Comparison of ENCODE assay signal across 8 cellular contexts in genomic region chr2:234291765-234292204, GRCh38.
DNase-seq lines count a peak whose midpoint lies in the region; ATAC-seq and TF ChIP-seq lines count a peak whose summit lies in the region.

No MANE protein-coding gene starts in this region.

- CTCF ChIA-PET in CD4-positive, alpha-beta memory T cell (lab: Charles Lee; ENCODE audit: partially characterized antibody) = interaction anchor here (0.6 to 10.6 kb wide), 20 partner anchors 8 to 259 kb away, joined by 3 to 163 read pairs (median 12); partner anchors contain the start of gene ARL4C
- CTCF ChIA-PET in PC-3 (lab: Charles Lee) = no interaction called here

- TF ChIP-seq CTCF in heart right ventricle (IDR thresholded peaks at IDR 0.05) = no peak
- TF ChIP-seq CTCF in upper lobe of left lung (IDR thresholded peaks at IDR 0.05) = no peak
- TF ChIP-seq CTCF in PC-3 (conservative IDR thresholded peaks at IDR 0.05; ENCODE audit: low read depth, low read length) = no peak

- H3K4me3 ChIP-seq in CD4-positive, alpha-beta memory T cell (ENCODE audit: low read length in 2 of 2) = peak overlapping the region; percentile 17 to 42
- H3K4me3 ChIP-seq in heart right ventricle (no peak overlapping the region), upper lobe of left lung (no peak overlapping the region), PC-3 (ENCODE audit: low read length) (no peak overlapping the region), trophoblast cell (ENCODE audit: low read depth, low read length) (no peak overlapping the region)

- no peaks in the 10 kb centered on the region for H3K36me3 ChIP-seq in CD4-positive, alpha-beta memory T cell (ENCODE audit: insufficient read depth, low read length)
- H3K36me3 ChIP-seq in heart right ventricle (no peaks in the 10 kb centered on the region), upper lobe of left lung (no peaks in the 10 kb centered on the region), PC-3 (ENCODE audit: low read depth, low read length) (no peaks in the 10 kb centered on the region), trophoblast cell (ENCODE audit: control insufficient read depth in 1 of 2, insufficient read depth in 2 of 2, low read length in 2 of 2) (no peaks in the 10 kb centered on the region)

- H3K9me3 Mint-ChIP-seq in CD4-positive, alpha-beta memory T cell = peaks cover 0 to 4% (median 0%) of the 10 kb centered on the region in 8 donors

- H3F3A ChIP-seq in PC-3 (ENCODE audit: low read length, unreplicated experiment) = no peaks in the 10 kb centered on the region

- DNase-seq in CD4-positive, alpha-beta memory T cell = peak; percentile 70 to 77 (median 72)
- peak; percentile 87 for DNase-seq in LHCN-M2 (ENCODE audit: low read depth)
- DNase-seq in T-helper 22 cell (ENCODE audit: low read depth) = peak; percentile 33
- DNase-seq in heart right ventricle = peak; percentile 33 to 62
- DNase-seq in upper lobe of left lung = peak in 1 of 2 donors; percentile 56
- no peak for DNase-seq in PC-3
- no peak for DNase-seq in trophoblast cell

- ATAC-seq in GM19467 (IDR thresholded peaks at IDR 0.05; ENCODE audit: unreplicated experiment) (peak; percentile 23), heart right ventricle (peak; percentile 60 to 89 (median 76)), upper lobe of left lung (ENCODE audit: low FRiP score in 2 of 2) (peak in 1 of 2 donors; percentile 52), PC-3 (no peak)

- H3K79me2 ChIP-seq in PC-3 (ENCODE audit: low read length) (no peaks in the 10 kb centered on the region), trophoblast cell (ENCODE audit: control insufficient read depth, insufficient read depth, low read length, poor library complexity) (no peaks in the 10 kb centered on the region)

- intact Hi-C loops in CD4-positive, alpha-beta memory T cell (cut with micrococcal nuclease) = loop anchor here (1.0 to 5.0 kb wide), 7 partner anchors 17 to 259 kb away; no protein-coding TSS in a partner anchor
- intact Hi-C loops in heart right ventricle (cut with DNase I) = loop anchor here in 2 of 10 donors (5.0 kb wide), 1 partner anchor 206 kb away; the partner anchor contains the start of gene ARL4C (in 2 of the 2)
- intact Hi-C loops in PC-3 (cut with micrococcal nuclease) = no loop called here

- no peaks in the 10 kb centered on the region for H3K9me2 ChIP-seq in PC-3 (replicated peaks; ENCODE audit: low read length)

- no TSS peak for BruUV-seq in PC-3 (replicated peaks; lab: Mats Ljungman, UMichigan)

- POLR2A ChIA-PET in CD4-positive, alpha-beta memory T cell (lab: Charles Lee; ENCODE audit: partially characterized antibody) = interaction anchor here (0.7 to 12.0 kb wide), 34 partner anchors 10 to 314 kb away, joined by 3 to 471 read pairs (median 10); partner anchors contain the start of gene ARL4C
- POLR2A ChIA-PET in PC-3 (lab: Charles Lee; ENCODE audit: unreplicated experiment) = no interaction called here

- H2BK120ac ChIP-seq in trophoblast cell (ENCODE audit: insufficient read depth, low read length, poor library complexity) = no peak overlapping the region

- H2AK5ac ChIP-seq in trophoblast cell (ENCODE audit: low read length) = no peak overlapping the region

- H3K4ac ChIP-seq in trophoblast cell (ENCODE audit: low read depth, low read length) = no peak overlapping the region

- H3K79me1 ChIP-seq in trophoblast cell (ENCODE audit: low read length) = peaks cover 2% of the 10 kb centered on the region

- peaks cover 84% of the 10 kb centered on the region for H3K4me1 ChIP-seq in CD4-positive, alpha-beta memory T cell (ENCODE audit: insufficient read depth, low read length)
- H3K4me1 ChIP-seq in heart right ventricle (peaks cover 0 to 61% (median 13%) of the 10 kb centered on the region in 9 donors), upper lobe of left lung (peaks cover 8 to 21% (median 17%) of the 10 kb centered on the region in 4 donors), PC-3 (ENCODE audit: insufficient read depth, low read length) (peaks cover 12% of the 10 kb centered on the region; the same call in 1 of the 2 replicates), trophoblast cell (ENCODE audit: control insufficient read depth in 1 of 2, insufficient read depth in 2 of 2, low read length in 2 of 2) (no peaks in the 10 kb centered on the region)

- H3K23ac ChIP-seq in trophoblast cell (ENCODE audit: low read length) = no peak overlapping the region

- H3K4me2 ChIP-seq in PC-3 (ENCODE audit: low read length) = no peak overlapping the region
- no peak overlapping the region for H3K4me2 ChIP-seq in trophoblast cell (ENCODE audit: low read length)

- H3K27me3 Mint-ChIP-seq in CD4-positive, alpha-beta memory T cell = no peaks in the 10 kb centered on the region

- peak in 1 of 4 donors; percentile 20 for TF ChIP-seq POLR2A in upper lobe of left lung (IDR thresholded peaks at IDR 0.05)

- no peak overlapping the region for H2BK5ac ChIP-seq in trophoblast cell (ENCODE audit: low read depth, low read length, poor library complexity)

- WGBS in heart right ventricle, 2 donors = 33 to 36% methylated on average over 5 of the region's 5 CpGs
- 23 to 39% methylated on average over 5 of the region's 5 CpGs for WGBS in upper lobe of left lung, 2 donors
- no CpG with 5 or more reads among the region's 5 CpGs for WGBS in trophoblast cell (ENCODE audit: extremely low coverage, insufficient coverage, insufficient read length)

- H3K9me3 ChIP-seq in CD4-positive, alpha-beta memory T cell (ENCODE audit: control insufficient read depth in 1 of 2, low read length in 2 of 2) = no peaks in the 10 kb centered on the region
- no peaks in the 10 kb centered on the region for H3K9me3 ChIP-seq in heart right ventricle
- H3K9me3 ChIP-seq in upper lobe of left lung = no peaks in the 10 kb centered on the region
- no peaks in the 10 kb centered on the region for H3K9me3 ChIP-seq in PC-3 (ENCODE audit: low read length)
- H3K9me3 ChIP-seq in trophoblast cell (ENCODE audit: insufficient read depth, low read depth, low read length) = no peaks in the 10 kb centered on the region

- no peaks in the 10 kb centered on the region for H3K27me3 ChIP-seq in CD4-positive, alpha-beta memory T cell (ENCODE audit: insufficient read depth, low read length)
- H3K27me3 ChIP-seq in heart right ventricle (no peaks in the 10 kb centered on the region), upper lobe of left lung (no peaks in the 10 kb centered on the region), PC-3 (ENCODE audit: low read length) (no peaks in the 10 kb centered on the region), trophoblast cell (ENCODE audit: insufficient read depth, low read length) (no peaks in the 10 kb centered on the region)

- no peak overlapping the region for H4K91ac ChIP-seq in trophoblast cell (ENCODE audit: low read depth, low read length)

- H3K4me3 Mint-ChIP-seq in CD4-positive, alpha-beta memory T cell = peak overlapping the region; percentile 63 to 85 (median 78)

- no peak overlapping the region for H3K9ac ChIP-seq in PC-3 (ENCODE audit: low read length)
- H3K9ac ChIP-seq in trophoblast cell (ENCODE audit: low read length) = no peak overlapping the region

- H3K14ac ChIP-seq in trophoblast cell (ENCODE audit: low read length) = no peak overlapping the region

- peaks cover 0 to 4% of the 10 kb centered on the region in 2 donors for H3K36me3 Mint-ChIP-seq in CD4-positive, alpha-beta memory T cell

- no peak overlapping the region for H2AFZ ChIP-seq in PC-3 (ENCODE audit: low read length)
- H2AFZ ChIP-seq in trophoblast cell (ENCODE audit: insufficient read depth, low read length, poor library complexity) = no peak overlapping the region

- peak overlapping the region; percentile 93 to 100 (median 100) for H3K27ac Mint-ChIP-seq in CD4-positive, alpha-beta memory T cell

- peak overlapping the region; percentile 97 for H3K27ac ChIP-seq in CD4-positive, alpha-beta memory T cell (ENCODE audit: low read depth, low read length)
- H3K27ac ChIP-seq in heart right ventricle = peak overlapping the region in 5 of 10 donors; percentile 1 to 90 (median 6)
- peak overlapping the region; percentile 8 to 71 (median 48) for H3K27ac ChIP-seq in upper lobe of left lung
- H3K27ac ChIP-seq in PC-3 (ENCODE audit: low read length) = no peak overlapping the region
- H3K27ac ChIP-seq in trophoblast cell (ENCODE audit: low read depth, low read length) = no peak overlapping the region

- H3K4me1 Mint-ChIP-seq in CD4-positive, alpha-beta memory T cell = peaks cover 62 to 90% (median 78%) of the 10 kb centered on the region in 4 donors

- TF ChIP-seq EP300 in upper lobe of left lung (IDR thresholded peaks at IDR 0.05) = peak in 1 of 4 donors; percentile 19

- H4K12ac ChIP-seq in trophoblast cell (ENCODE audit: low read depth, low read length) = no peak overlapping the region

- H2BK12ac ChIP-seq in trophoblast cell (ENCODE audit: low read length) = no peak overlapping the region

- H4K20me1 ChIP-seq in PC-3 (ENCODE audit: low read length) = no peaks in the 10 kb centered on the region

- H3K18ac ChIP-seq in trophoblast cell (ENCODE audit: low read length) = no peak overlapping the region

- H4K8ac ChIP-seq in trophoblast cell (ENCODE audit: low read depth, low read length) = no peak overlapping the region

Comparison
In these comparisons a context has a peak if more than half of its experiments do, and no peak if none do; other contexts are left out.
1. DNase-seq: peak in CD4-positive, alpha-beta memory T cell (5 of 5), LHCN-M2 (single experiment), T-helper 22 cell (single experiment) and heart right ventricle (2 of 2); none in PC-3 (single experiment) and trophoblast cell (0 of 2).
2. H3K27ac ChIP-seq: peak in CD4-positive, alpha-beta memory T cell (single experiment) and upper lobe of left lung (4 of 4); none in PC-3 (single experiment) and trophoblast cell (single experiment).
3. H3K4me3 ChIP-seq: peak in CD4-positive, alpha-beta memory T cell (2 of 2); none in heart right ventricle (0 of 10), upper lobe of left lung (0 of 4), PC-3 (single experiment) and trophoblast cell (single experiment).